Comparison of ENCODE assay signal across 11 cellular contexts in the genomic region with DNA sequence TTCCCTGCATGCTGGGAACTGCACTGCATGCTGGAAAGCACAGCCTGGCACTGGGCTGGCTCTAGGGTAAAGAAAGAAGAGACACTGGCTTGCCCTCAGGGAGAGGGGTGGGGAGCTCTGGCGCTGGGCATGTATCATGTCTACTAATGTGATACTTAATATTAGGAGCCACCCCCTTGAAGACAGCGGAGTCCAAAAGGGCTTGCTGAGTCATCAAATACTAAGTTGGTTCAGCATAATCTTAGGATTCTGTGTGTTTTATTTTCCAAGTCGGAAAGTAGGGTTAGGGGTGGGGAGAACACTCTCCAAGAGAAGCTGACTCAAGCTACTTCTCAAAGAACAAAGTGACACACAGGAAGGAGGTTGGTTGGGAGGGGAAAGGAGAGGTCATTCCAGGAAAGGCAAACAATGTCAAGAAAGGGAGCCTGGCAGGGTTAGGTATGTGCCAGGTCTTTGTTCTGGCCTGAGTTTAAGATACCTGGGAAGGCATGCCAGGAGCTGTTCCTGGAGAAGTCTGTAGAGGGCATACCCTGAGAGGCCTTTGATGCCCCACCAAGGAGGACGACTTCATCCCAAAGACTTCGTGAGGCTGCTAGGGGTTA.
DNase-seq lines count a peak whose midpoint lies in the region; ATAC-seq, FAIRE-seq and TF ChIP-seq lines count a peak whose summit lies in the region.
"Had no signal": no experiment of that assay in that cellular context is flagged by ENCODE, and none has a peak within 500 bp of the region (broad histone marks: within the 10 kb centered on the region; RNA-seq: fewer than 3 reads in every experiment).

No MANE protein-coding gene starts in this region.

- no peak overlapping the region for H3K4me3 ChIP-seq in fibroblast of villous mesenchyme (ENCODE audit: low read depth, low read length)
- H3K4me3 ChIP-seq in pancreas: no peak overlapping the region
- H3K4me3 ChIP-seq in CD4-positive, alpha-beta memory T cell (ENCODE audit: low read length in 2 of 2): no peak overlapping the region

- no peaks in the 10 kb centered on the region for H3K4me1 ChIP-seq in pancreas
- no peaks in the 10 kb centered on the region for H3K4me1 ChIP-seq in CD4-positive, alpha-beta memory T cell (ENCODE audit: insufficient read depth, low read length)

- H3K4me1 Mint-ChIP-seq in CD4-positive, alpha-beta memory T cell: no peaks in the 10 kb centered on the region

- no peak overlapping the region for H3K4me3 Mint-ChIP-seq in CD4-positive, alpha-beta memory T cell
- H3K4me3 Mint-ChIP-seq: activated T-helper 1 cell treated with anti-CD3 and anti-CD28 coated beads, Interleukin-12 subunit alpha, Interleukin-12 subunit beta, Interleukin-2, Interleukin-4 antibody, amounts not matched to agents 30 ng/mL and 10 ng/mL and 1 ng/mL, durations not matched to agents 14 hours and 24 hours and 36 hours had no signal

- CTCF ChIA-PET in CD4-positive, alpha-beta memory T cell (lab: Charles Lee; ENCODE audit: partially characterized antibody): no interaction called here

- H3K27ac ChIP-seq in VCaP (peak overlapping the region; percentile 20; the same call in 1 of the 2 replicates), pancreas (no peak overlapping the region)
- no peak overlapping the region for H3K27ac ChIP-seq in CD4-positive, alpha-beta memory T cell (ENCODE audit: low read depth, low read length)

- POLR2A ChIA-PET in CD4-positive, alpha-beta memory T cell (lab: Charles Lee; ENCODE audit: partially characterized antibody): no interaction called here

- no peaks in the 10 kb centered on the region for H3K36me3 Mint-ChIP-seq in CD4-positive, alpha-beta memory T cell

- FAIRE-seq in pancreas (lab: Jason Lieb, UNC): no peak
- FAIRE-seq: RCC 7860 had no signal

- 53 to 54% methylated on average over 5 of the region's 5 CpGs for WGBS in pancreas, 2 donors

- DNase-seq in HPDE6-E6E7 (ENCODE audit: extremely low spot score): peak; percentile 50
- no peak for DNase-seq in fibroblast of villous mesenchyme (ENCODE audit: low read depth)
- DNase-seq in pancreas: peak in 2 of 6 donors; percentile 7 to 13
- DNase-seq in GM13977 (ENCODE audit: low spot score): no peak
- DNase-seq in CD4-positive, alpha-beta memory T cell: no peak
- DNase-seq: NCI-H1436 had no signal

- ATAC-seq in pancreas: peak; percentile 37 to 79 (median 70)
- ATAC-seq in HG02759 (IDR thresholded peaks at IDR 0.05; ENCODE audit: unreplicated experiment): no peak
- ATAC-seq in GM18873 (IDR thresholded peaks at IDR 0.05; ENCODE audit: low FRiP score, unreplicated experiment): no peak

- no peaks in the 10 kb centered on the region for H3K9me3 ChIP-seq in pancreas
- H3K9me3 ChIP-seq in CD4-positive, alpha-beta memory T cell (ENCODE audit: control insufficient read depth in 1 of 2, low read length in 2 of 2): no peaks in the 10 kb centered on the region

- peaks cover 0 to 3% (median 0%) of the 10 kb centered on the region in 8 donors for H3K9me3 Mint-ChIP-seq in CD4-positive, alpha-beta memory T cell
- H3K9me3 Mint-ChIP-seq: activated T-helper 1 cell treated with anti-CD3 and anti-CD28 coated beads, Interleukin-12 subunit alpha, Interleukin-12 subunit beta, Interleukin-2, Interleukin-4 antibody, amounts not matched to agents 30 ng/mL and 10 ng/mL and 1 ng/mL, durations not matched to agents 14 hours and 24 hours and 36 hours had no signal

- H3K27me3 ChIP-seq in pancreas: no peaks in the 10 kb centered on the region
- H3K27me3 ChIP-seq in CD4-positive, alpha-beta memory T cell (ENCODE audit: insufficient read depth, low read length): peaks cover 3% of the 10 kb centered on the region

- in situ Hi-C loops in GM13977 (cut with MboI; ENCODE audit: low pct_unique_long_range_greater_than_20kb, low sequenced_read_pairs, unreplicated experiment): no loop called here

- H3K27me3 Mint-ChIP-seq in CD4-positive, alpha-beta memory T cell: peaks cover 5 to 8% of the 10 kb centered on the region in 2 donors

- intact Hi-C loops in pancreas (cut with DNase I): no loop called here
- intact Hi-C loops in CD4-positive, alpha-beta memory T cell (cut with micrococcal nuclease): no loop called here

- peak; percentile 49 for TF ChIP-seq CTCF in VCaP (conservative IDR thresholded peaks at IDR 0.05)
- peak; percentile 10 for TF ChIP-seq CTCF in fibroblast of villous mesenchyme (IDR thresholded peaks at IDR 0.05; ENCODE audit: insufficient read depth, low read depth, low read length)
- TF ChIP-seq CTCF in pancreas (IDR thresholded peaks at IDR 0.05): no peak
- TF ChIP-seq CTCF in GM13977 (IDR thresholded peaks at IDR 0.05; ENCODE audit: extremely low read depth, insufficient read depth, missing control alignments): no peak

- H3K36me3 ChIP-seq in pancreas: no peaks in the 10 kb centered on the region
- no peaks in the 10 kb centered on the region for H3K36me3 ChIP-seq in CD4-positive, alpha-beta memory T cell (ENCODE audit: insufficient read depth, low read length)

- no peak overlapping the region for H3K27ac Mint-ChIP-seq in CD4-positive, alpha-beta memory T cell
- H3K27ac Mint-ChIP-seq: activated T-helper 1 cell treated with anti-CD3 and anti-CD28 coated beads, Interleukin-12 subunit alpha, Interleukin-12 subunit beta, Interleukin-2, Interleukin-4 antibody, amounts not matched to agents 30 ng/mL and 10 ng/mL and 1 ng/mL, durations not matched to agents 14 hours and 24 hours and 36 hours had no signal

Comparison
In these comparisons a context has a peak if more than half of its experiments do, and no peak if none do; other contexts are left out.
1. CTCF ChIP-seq: peak in VCaP (single experiment) and fibroblast of villous mesenchyme (single experiment); none in pancreas (0 of 4) and GM13977 (single experiment).
2. ATAC-seq: peak in pancreas (4 of 4); none in HG02759 (single experiment) and GM18873 (single experiment).